In the genomic region with DNA sequence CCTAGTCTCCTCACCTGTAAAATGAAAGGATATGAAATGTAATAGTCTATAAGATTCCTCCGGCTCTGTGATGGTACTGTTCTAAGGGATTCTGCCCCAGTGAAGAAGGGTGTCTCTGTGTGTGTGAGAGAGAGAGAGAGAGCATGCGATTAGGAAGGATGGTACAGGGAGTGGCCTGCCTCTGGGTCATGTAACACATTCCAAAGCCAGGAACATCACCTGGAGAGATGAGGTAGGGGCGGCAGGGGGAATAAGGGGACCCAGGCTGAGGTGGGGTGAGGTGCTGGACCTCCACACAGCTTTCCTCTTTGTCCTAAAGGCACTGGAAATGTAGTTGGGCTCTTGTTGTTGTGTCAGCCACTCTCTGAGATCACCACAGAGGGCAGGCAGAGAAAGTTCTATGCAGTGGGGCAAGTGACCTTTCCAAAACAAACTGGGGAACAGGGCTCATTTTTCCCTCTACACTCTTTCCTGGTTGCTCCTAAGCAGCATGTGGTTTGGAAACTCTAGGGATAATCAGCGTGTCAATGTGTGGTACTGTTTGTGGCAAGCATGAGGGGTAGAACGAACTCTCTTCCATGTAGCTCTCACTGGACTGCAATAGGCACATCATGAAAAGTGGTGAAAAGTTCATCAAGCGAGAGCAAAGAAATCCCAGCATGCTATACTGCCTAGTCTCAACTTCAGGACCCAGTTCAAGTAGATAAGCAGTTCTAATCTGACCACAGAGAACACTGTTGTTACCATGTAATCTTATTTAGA, we compare ENCODE assay signal across 1 cellular context.
TF ChIP-seq lines count a peak whose summit lies in the region.

No MANE protein-coding gene starts in this region.

TF ChIP-seq in H1, 55 proteins besides CTCF, POLR2A, EP300 and RAD21:
- TF ChIP-seq POLR2AphosphoS5 (IDR thresholded peaks at IDR 0.05; ENCODE audit: low read depth, low read length) (0 out of 2 replicates have a peak, but pooled peaks have one; percentile 5), E2F6 (IDR thresholded peaks at IDR 0.05) (no peak)
